ENCODE assay signal across 21 cellular contexts in the genomic region with DNA sequence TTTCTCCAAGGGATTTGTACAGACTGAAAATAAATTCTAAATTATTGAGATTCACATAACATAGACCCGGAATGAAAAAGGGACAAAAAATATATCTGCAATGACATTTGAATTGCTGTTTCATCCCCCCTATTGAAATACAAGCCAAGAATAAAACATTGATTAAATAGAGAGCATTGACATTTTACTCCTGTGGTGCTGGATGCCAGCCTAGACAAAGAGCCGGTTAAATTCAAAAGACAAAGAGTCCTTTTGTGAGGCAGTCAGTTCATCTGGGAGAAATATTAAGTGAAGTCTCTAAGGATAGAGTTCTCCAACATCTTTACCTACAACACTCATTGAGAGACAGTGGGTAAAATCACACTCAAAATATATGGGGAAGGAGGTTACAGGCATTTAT.
DNase-seq lines count a peak whose midpoint lies in the region; TF ChIP-seq lines count a peak whose summit lies in the region.
"Had no signal": no experiment of that assay in that cellular context is flagged by ENCODE, and none has a peak within 500 bp of the region (broad histone marks: within the 10 kb centered on the region; RNA-seq: fewer than 3 reads in every experiment).

No MANE protein-coding gene starts in this region.

- H3K4me1 ChIP-seq in SJCRH30 (peaks cover 38% of the 10 kb centered on the region), neural progenitor cell (peaks cover 25% of the 10 kb centered on the region), neuronal stem cell (ENCODE audit: control insufficient read depth in 2 of 2, insufficient read depth in 1 of 2, low read depth in 1 of 2, low read length in 2 of 2) (peaks cover 3 to 13% of the 10 kb centered on the region in 2 donors)

- H3K4me3 Mint-ChIP-seq in neural progenitor cell, result no peak overlapping the region
- H3K4me3 Mint-ChIP-seq: CD4-positive, alpha-beta T cell had no signal

- WGBS in neuronal stem cell (ENCODE audit: extremely low coverage in 2 of 2, insufficient read length in 2 of 2, insufficient replicate concordance in 1 of 2), 2 donors, result no CpG with 5 or more reads among the region's 2 CpGs

- no peaks in the 10 kb centered on the region for H3K36me3 ChIP-seq in SJCRH30
- no peaks in the 10 kb centered on the region for H3K36me3 ChIP-seq in neural progenitor cell
- no peaks in the 10 kb centered on the region for H3K36me3 ChIP-seq in neuronal stem cell (replicated peaks in 1 of 2; ENCODE audit: control insufficient read depth in 2 of 2, insufficient read depth in 2 of 2, low read length in 2 of 2)
- H3K36me3 ChIP-seq: BLaER1 had no signal

- no peak overlapping the region for H4K8ac ChIP-seq in neuronal stem cell (ENCODE audit: low read depth, low read length)

- H3K9ac ChIP-seq in neural progenitor cell, result no peak overlapping the region
- H3K9ac ChIP-seq in neuronal stem cell (ENCODE audit: low read depth, low read length, poor library complexity), result no peak overlapping the region
- H3K9ac ChIP-seq: BLaER1 had no signal

- no peak overlapping the region for H3K14ac ChIP-seq in neuronal stem cell (ENCODE audit: low read length)

- H2AK5ac ChIP-seq in neuronal stem cell (ENCODE audit: low read depth, low read length), result no peak overlapping the region

- DNase-seq in NCI-H1092 treated with DMSO at 0.1 percent for 48 hours (lab: John Stamatoyannopoulos, UW), result peak; percentile 16
- DNase-seq in NCI-H1092 (lab: John Stamatoyannopoulos, UW), result no peak
- DNase-seq in SJCRH30, result peak in 1 of 2 experiments; percentile 61
- DNase-seq in globus pallidus (ENCODE audit: low spot score), result peak; percentile 40
- DNase-seq in neural progenitor cell (ENCODE audit: low spot score), result peak; percentile 16
- no peak for DNase-seq in neuronal stem cell (ENCODE audit: low spot score)
- no peak for DNase-seq in hepatic stellate cell (ENCODE audit: low spot score)
- no peak for DNase-seq in cerebellar nuclear complex (lab: John Stamatoyannopoulos, UW)
- DNase-seq: ACHN; CD4-positive, alpha-beta T cell; GDM1; GOT3; Karpas-422; MV-4-11; NCI-H1417 treated with DMSO at 0.1 percent for 48 hours; NCI-H187 treated with DMSO at 0.1 percent for 48 hours; NCI-H226; NCI-H510A treated with DMSO at 0.1 percent for 48 hours had no signal

- no peaks in the 10 kb centered on the region for H4K20me1 ChIP-seq in neural progenitor cell (ENCODE audit: low read depth)
- H4K20me1 ChIP-seq: BLaER1 had no signal

- H3K79me2 ChIP-seq in neural progenitor cell (ENCODE audit: low read depth), result no peaks in the 10 kb centered on the region

- H2AFZ ChIP-seq in neural progenitor cell (replicated peaks) (no peak overlapping the region), neuronal stem cell (ENCODE audit: low read length) (no peak overlapping the region)

- H3K27ac ChIP-seq in SJCRH30 (peak overlapping the region; percentile 83), neural progenitor cell (no peak overlapping the region), neuronal stem cell (replicated peaks; ENCODE audit: low read length) (no peak overlapping the region)
- H3K27ac ChIP-seq: 22Rv1, BLaER1, SK-N-MC had no signal

- H3K9me3 Mint-ChIP-seq in neural progenitor cell, result peaks cover 9% of the 10 kb centered on the region
- H3K9me3 Mint-ChIP-seq: CD4-positive, alpha-beta T cell had no signal

- no peaks in the 10 kb centered on the region for H3K27me3 Mint-ChIP-seq in neural progenitor cell (ENCODE audit: insufficient read depth, low read depth)
- H3K27me3 Mint-ChIP-seq: CD4-positive, alpha-beta T cell had no signal

- H3K9me3 ChIP-seq in SJCRH30 (replicated peaks) (no peaks in the 10 kb centered on the region), neural progenitor cell (ENCODE audit: low read depth) (no peaks in the 10 kb centered on the region), neuronal stem cell (replicated peaks in 1 of 2; ENCODE audit: control insufficient read depth in 2 of 2, insufficient read depth in 1 of 2, low read depth in 1 of 2, low read length in 2 of 2) (no peaks in the 10 kb centered on the region)
- H3K9me3 ChIP-seq: BLaER1 had no signal

- no peaks in the 10 kb centered on the region for H3F3A ChIP-seq in neural progenitor cell (ENCODE audit: low read depth)

- H3K4me3 ChIP-seq in SJCRH30 (no peak overlapping the region), neural progenitor cell (no peak overlapping the region), neuronal stem cell (ENCODE audit: low read length in 2 of 2) (no peak overlapping the region)
- H3K4me3 ChIP-seq: BLaER1, SK-N-MC had no signal

- H3K4me2 ChIP-seq in neural progenitor cell (peak overlapping the region; percentile 25), neuronal stem cell (ENCODE audit: insufficient read depth, low read length, poor library complexity, severe bottlenecking) (no peak overlapping the region)
- H3K4me2 ChIP-seq: BLaER1 had no signal

- no peaks in the 10 kb centered on the region for H3K36me3 Mint-ChIP-seq in neural progenitor cell

- TF ChIP-seq CTCF in neural progenitor cell (IDR thresholded peaks at IDR 0.05), result no peak

- H2BK5ac ChIP-seq in neuronal stem cell (ENCODE audit: low read length), result no peak overlapping the region

- no peak overlapping the region for H2BK12ac ChIP-seq in neuronal stem cell (ENCODE audit: low read length)

- no peak overlapping the region for H2BK15ac ChIP-seq in neuronal stem cell (ENCODE audit: low read length)

- no peaks in the 10 kb centered on the region for H3K79me1 ChIP-seq in neuronal stem cell (ENCODE audit: low read depth, low read length)

- H3K4me1 Mint-ChIP-seq in neural progenitor cell, result peaks cover 28% of the 10 kb centered on the region

- no peak overlapping the region for H3K27ac Mint-ChIP-seq in neural progenitor cell
- H3K27ac Mint-ChIP-seq: CD4-positive, alpha-beta T cell had no signal

- H3K4ac ChIP-seq in neuronal stem cell (ENCODE audit: low read length), result no peak overlapping the region

- no peak overlapping the region for H3K23ac ChIP-seq in neuronal stem cell (ENCODE audit: low read depth, low read length, poor library complexity)

- H4K91ac ChIP-seq in neuronal stem cell (ENCODE audit: low read depth, low read length, poor library complexity), result no peak overlapping the region

- no peak overlapping the region for H2BK120ac ChIP-seq in neuronal stem cell (ENCODE audit: low read depth, low read length)

- no peak overlapping the region for H3K18ac ChIP-seq in neuronal stem cell (ENCODE audit: low read length)

- H3K27me3 ChIP-seq in SJCRH30 (no peaks in the 10 kb centered on the region), neural progenitor cell (no peaks in the 10 kb centered on the region), neuronal stem cell (ENCODE audit: control insufficient read depth in 3 of 3, insufficient read depth in 3 of 3, low read depth in 1 of 3, low read length in 3 of 3) (no peaks in the 10 kb centered on the region)
- H3K27me3 ChIP-seq: BLaER1 had no signal

Comparison
In these comparisons a context has a peak if more than half of its experiments do, and no peak if none do; other contexts are left out.
1. DNase-seq: peak in NCI-H1092 treated with DMSO at 0.1 percent for 48 hours (single experiment), globus pallidus (single experiment) and neural progenitor cell (single experiment); none in NCI-H1092 (single experiment), neuronal stem cell (single experiment), hepatic stellate cell (single experiment) and cerebellar nuclear complex (0 of 2).